In the genomic region with DNA sequence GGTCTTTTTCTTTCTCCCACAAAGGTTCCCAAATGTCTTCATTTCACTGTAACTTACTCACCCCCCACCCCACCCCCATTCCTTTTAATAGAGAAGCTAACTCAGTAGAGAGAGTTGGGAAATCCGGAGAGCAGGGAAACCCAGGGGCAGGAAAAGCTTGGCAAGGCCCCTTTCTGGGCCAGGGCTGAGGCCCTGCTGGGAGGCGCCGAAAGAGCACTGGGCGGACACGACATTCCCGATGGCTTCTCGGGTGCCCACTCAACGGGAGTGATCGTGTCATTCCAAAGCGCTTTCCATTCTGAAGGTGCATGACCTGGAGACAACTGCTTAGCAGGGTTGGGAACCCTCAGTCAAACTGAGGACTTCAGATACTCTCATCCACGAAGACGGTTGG, we compare ENCODE assay signal across 7 cellular contexts. TPM values are rescaled to one million over a fixed set of nuclear protein-coding genes. Genes with fewer than 3 reads are reported as not detected.
A peak's percentile ranks its signal among the peaks of the same experiment; 100 is the strongest.
DNase-seq lines count a peak whose midpoint lies in the region; ATAC-seq and TF ChIP-seq lines count a peak whose summit lies in the region.

No MANE protein-coding gene starts in this region.

- H3K4me3 Mint-ChIP-seq in GM23338: peak overlapping the region; percentile 93

- in situ Hi-C loops in Panc1 (cut with HindIII; ENCODE audit: low pct_unique_long_range_greater_than_20kb, low sequenced_read_pairs): no loop called here

- TF ChIP-seq CTCF in GM23338 (conservative IDR thresholded peaks at IDR 0.05; ENCODE audit: low read depth in 2 of 2) (no peak), Panc1 (IDR thresholded peaks at IDR 0.05) (no peak), esophagus muscularis mucosa (IDR thresholded peaks at IDR 0.05) (no peak)

- POLR2A ChIA-PET in Panc1 (lab: Charles Lee): interaction anchor here (0.6 to 0.8 kb wide), 2 partner anchors 30 to 39 kb away, joined by 3 to 6 read pairs; a partner anchor contains a TSS

- TF ChIP-seq EP300 in esophagus muscularis mucosa (IDR thresholded peaks at IDR 0.05): no peak

- peaks cover 32% of the 10 kb centered on the region for H3K27me3 Mint-ChIP-seq in GM23338 (ENCODE audit: insufficient read depth, low read depth, poor library complexity)

- BruUV-seq in Panc1 (replicated peaks; lab: Mats Ljungman, UMichigan): no TSS peak

- peaks cover 18% of the 10 kb centered on the region for H3K79me2 ChIP-seq in GM23338 (replicated peaks; ENCODE audit: insufficient read depth)

- peak overlapping the region; percentile 97 for H3K4me3 ChIP-seq in GM23338
- H3K4me3 ChIP-seq in Panc1 (ENCODE audit: low read depth in 2 of 2, low read length in 2 of 2): peak overlapping the region; percentile 71 to 90
- H3K4me3 ChIP-seq in esophagus muscularis mucosa: peak overlapping the region; percentile 81 to 98 (median 89)
- H3K4me3 ChIP-seq in skeletal muscle cell (ENCODE audit: low read depth, low read length): peak overlapping the region; percentile 88

- ATAC-seq in GM23338 (no peak), Panc1 (no peak), HG03565 (IDR thresholded peaks at IDR 0.05; ENCODE audit: unreplicated experiment) (no peak)

- H4K20me1 ChIP-seq in GM23338 (replicated peaks; ENCODE audit: insufficient read depth): peaks cover 14% of the 10 kb centered on the region

- H3K9me3 ChIP-seq in Panc1 (ENCODE audit: control insufficient read depth, insufficient read depth, low read depth, low read length): no peaks in the 10 kb centered on the region
- H3K9me3 ChIP-seq in esophagus muscularis mucosa: no peaks in the 10 kb centered on the region

- CTCF ChIA-PET in Panc1 (lab: Charles Lee): no interaction called here

- H3K4me2 ChIP-seq in GM23338: peak overlapping the region; percentile 99

- no peaks in the 10 kb centered on the region; the same call in 2 of the 3 replicates for H3K9me3 Mint-ChIP-seq in GM23338

- H2AFZ ChIP-seq in GM23338: no peak overlapping the region; the same call in 1 of the 2 replicates

- H3K36me3 ChIP-seq in GM23338 (ENCODE audit: insufficient read depth) (peaks cover 23% of the 10 kb centered on the region), Panc1 (ENCODE audit: control insufficient read depth, insufficient read depth, low read length) (peaks cover 9% of the 10 kb centered on the region; the same call in 1 of the 2 replicates), esophagus muscularis mucosa (peaks cover 20 to 40% (median 37%) of the 10 kb centered on the region in 4 donors)

- WGBS in esophagus muscularis mucosa: 60% methylated on average over 12 of the region's 12 CpGs

- no peak overlapping the region for H3K27ac ChIP-seq in GM23338 (ENCODE audit: low read depth)
- peak overlapping the region; percentile 97 for H3K27ac ChIP-seq in Panc1 (ENCODE audit: low read length)
- peak overlapping the region; percentile 98 to 100 (median 100) for H3K27ac ChIP-seq in esophagus muscularis mucosa (replicated peaks in 1 of 4)

- H3K4me1 ChIP-seq in GM23338 (ENCODE audit: insufficient read depth) (peaks cover 27% of the 10 kb centered on the region; the same call in 1 of the 2 replicates), Panc1 (ENCODE audit: control insufficient read depth, insufficient read depth, low read length) (peaks cover 19% of the 10 kb centered on the region), esophagus muscularis mucosa (peaks cover 46 to 64% (median 50%) of the 10 kb centered on the region in 4 donors)

- H3K4me1 Mint-ChIP-seq in GM23338: peaks cover 24% of the 10 kb centered on the region

- intact Hi-C loops in Panc1 (cut with micrococcal nuclease; ENCODE audit: unreplicated experiment): no loop called here
- intact Hi-C loops in esophagus muscularis mucosa (cut with DNase I): no loop called here

- DNase-seq in GM23338 (ENCODE audit: low spot score) (no peak), Panc1 (ENCODE audit: low read depth, low spot score) (no peak), esophagus muscularis mucosa (ENCODE audit: extremely low spot score) (no peak), skeletal muscle cell (ENCODE audit: low read depth) (no peak), islet precursor cell (no peak)
- DNase-seq in effector CD4-positive, alpha-beta T cell: no peak

- H3K9me2 ChIP-seq in GM23338 (ENCODE audit: insufficient read depth): no peaks in the 10 kb centered on the region

- peak overlapping the region; percentile 81; the same call in 1 of the 2 replicates for H3K27ac Mint-ChIP-seq in GM23338

- H3K36me3 Mint-ChIP-seq in GM23338 (ENCODE audit: low read depth): peaks cover 49% of the 10 kb centered on the region

- no peak for TF ChIP-seq POLR2A in esophagus muscularis mucosa (IDR thresholded peaks at IDR 0.05; ENCODE audit: low read depth)

- H3K27me3 ChIP-seq in GM23338 (ENCODE audit: insufficient read depth) (no peaks in the 10 kb centered on the region), Panc1 (ENCODE audit: control insufficient read depth, insufficient read depth, low read length) (no peaks in the 10 kb centered on the region), esophagus muscularis mucosa (no peaks in the 10 kb centered on the region)

- peaks cover 51% of the 10 kb centered on the region for H3F3A ChIP-seq in GM23338 (replicated peaks; ENCODE audit: low read depth)

RNA-seq across cellular contexts. Expression of a gene that starts 1.6 kb away (rescaled TPM):
- 38.0 and 57.7 TPM in 2 replicates for total RNA-seq in GM23338 (2014; rRNA removed; shearing (Covaris generic))
- 31.0 and 31.3 TPM in 2 replicates for polyA plus RNA-seq in GM23338 (2016; fragmentation: Nextera tagmentation; extraction: Ambion mirVana)
- 22.5 TPM for total RNA-seq in Panc1 (2021; ENCODE audit: unreplicated experiment)
- polyA plus RNA-seq in Panc1 (2012; ENCODE audit: insufficient read length): 39.5 TPM
- total RNA-seq in esophagus muscularis mucosa: 10 to 100 TPM; 12.4 to 31.5 (median 20.1) TPM

RNA-seq across cellular contexts. Expression of a gene that starts 2.0 kb away (rescaled TPM):
- 32.3 and 49.9 TPM in 2 replicates for total RNA-seq in GM23338 (2014; rRNA removed; shearing (Covaris generic))
- 118 and 122 TPM in 2 replicates for polyA plus RNA-seq in GM23338 (2016; fragmentation: Nextera tagmentation; extraction: Ambion mirVana)
- total RNA-seq in Panc1 (2021; ENCODE audit: unreplicated experiment): 101 TPM
- polyA plus RNA-seq in Panc1 (2012; ENCODE audit: insufficient read length): 127 TPM
- 100 to 1,000 TPM in 3 of 4 donors, 10 to 100 TPM in 1; 90.9 to 142 (median 116) TPM for total RNA-seq in esophagus muscularis mucosa

RNA-seq across cellular contexts. Expression of a gene that starts 9.3 kb away (rescaled TPM):
- total RNA-seq in GM23338 (2014; rRNA removed; shearing (Covaris generic)): 297 and 314 TPM in 2 replicates
- polyA plus RNA-seq in GM23338 (2016; fragmentation: Nextera tagmentation; extraction: Ambion mirVana): 198 and 216 TPM in 2 replicates
- total RNA-seq in Panc1 (2021; ENCODE audit: unreplicated experiment): 149 TPM
- 163 TPM for polyA plus RNA-seq in Panc1 (2012; ENCODE audit: insufficient read length)
- total RNA-seq in esophagus muscularis mucosa: 100 to 1,000 TPM in 3 of 4 donors, 10 to 100 TPM in 1; 71.0 to 174 (median 123) TPM

RNA-seq across cellular contexts. Expression of a gene that starts 12.7 kb away (rescaled TPM):
- 151 and 156 TPM in 2 replicates for total RNA-seq in GM23338 (2014; rRNA removed; shearing (Covaris generic))
- 76.5 and 83.7 TPM in 2 replicates for polyA plus RNA-seq in GM23338 (2016; fragmentation: Nextera tagmentation; extraction: Ambion mirVana)
- total RNA-seq in Panc1 (2021; ENCODE audit: unreplicated experiment): 142 TPM
- polyA plus RNA-seq in Panc1 (2012; ENCODE audit: insufficient read length): 141 TPM
- 100 to 1,000 TPM in 1 of 4 donors, 10 to 100 TPM in 3; 77.2 to 101 (median 89.0) TPM for total RNA-seq in esophagus muscularis mucosa

RNA-seq across cellular contexts. Expression of a gene that starts 29.9 kb away (rescaled TPM):
- 22.1 and 28.7 TPM in 2 replicates for total RNA-seq in GM23338 (2014; rRNA removed; shearing (Covaris generic))
- polyA plus RNA-seq in GM23338 (2016; fragmentation: Nextera tagmentation; extraction: Ambion mirVana): 15.9 and 17.9 TPM in 2 replicates
- total RNA-seq in Panc1 (2021; ENCODE audit: unreplicated experiment) (28.3 TPM), esophagus muscularis mucosa (10 to 100 TPM; 25.3 to 46.4 (median 35.2) TPM)
- polyA plus RNA-seq in Panc1 (2012; ENCODE audit: insufficient read length): 59.1 TPM
